In genomic region chr10:69409176-69409495, GRCh38 we compare ENCODE assay signal across 9 cellular contexts. TPM values are rescaled to one million over a fixed set of nuclear protein-coding genes. Genes with fewer than 3 reads are reported as not detected.
DNase-seq lines count a peak whose midpoint lies in the region; ATAC-seq and TF ChIP-seq lines count a peak whose summit lies in the region.
"Had no signal": no experiment of that assay in that cellular context is flagged by ENCODE, and none has a peak within 500 bp of the region (broad histone marks: within the 10 kb centered on the region; RNA-seq: fewer than 3 reads in every experiment).

No MANE protein-coding gene starts in this region.

- H3K27me3 Mint-ChIP-seq in activated CD8-positive, alpha-beta memory T cell treated with anti-CD3 and anti-CD28 coated beads, Interleukin-2, amount 10 ng/mL, durations not matched to agents 7 days and 5 days, result no peaks in the 10 kb centered on the region
- H3K27me3 Mint-ChIP-seq in brain, result no peaks in the 10 kb centered on the region
- no peaks in the 10 kb centered on the region for H3K27me3 Mint-ChIP-seq in type B pancreatic cell

- H3K27me3 ChIP-seq in lung (ENCODE audit: control insufficient read depth, insufficient read depth), result no peaks in the 10 kb centered on the region

- H3K4me1 Mint-ChIP-seq in activated CD8-positive, alpha-beta memory T cell treated with anti-CD3 and anti-CD28 coated beads, Interleukin-2, amount 10 ng/mL, durations not matched to agents 7 days and 5 days, result peaks cover 18% of the 10 kb centered on the region
- H3K4me1 Mint-ChIP-seq in brain (peaks cover 39% of the 10 kb centered on the region), type B pancreatic cell (ENCODE audit: unreplicated experiment) (peaks cover 19% of the 10 kb centered on the region)

- H3K36me3 ChIP-seq in lung (ENCODE audit: control insufficient read depth in 2 of 2, insufficient read depth in 2 of 2, low read length in 2 of 2), result no peaks in the 10 kb centered on the region

- H3K9me3 ChIP-seq in lung (ENCODE audit: control insufficient read depth in 2 of 2, insufficient read depth in 1 of 2, low read length in 1 of 2), result no peaks in the 10 kb centered on the region

- peaks cover 0 to 17% of the 10 kb centered on the region in 2 donors for H3K4me1 ChIP-seq in lung (ENCODE audit: control insufficient read depth in 2 of 2, insufficient read depth in 2 of 2, low read length in 2 of 2)

- peak overlapping the region; percentile 65 to 85 for H3K27ac ChIP-seq in lung (ENCODE audit: low read depth in 1 of 2, low read length in 1 of 2)

- DNase-seq in activated CD8-positive, alpha-beta memory T cell treated with anti-CD3 and anti-CD28 coated beads, Interleukin-2, amount 10 ng/mL, durations not matched to agents 7 days and 5 days, result no peak
- no peak for DNase-seq in activated CD8-positive, alpha-beta memory T cell treated with anti-CD3 and anti-CD28 coated beads, Interleukin-2, amount 50 U/mL, for 48 hours
- DNase-seq in lung (ENCODE audit: low spot score), result no peak
- no peak for DNase-seq in type B pancreatic cell (ENCODE audit: extremely low spot score, unreplicated experiment)
- DNase-seq in stimulated activated naive CD4-positive, alpha-beta T cell (lab: John Stamatoyannopoulos, UW), result no peak
- no peak for DNase-seq in NCI-H187 treated with DMSO at 0.1 percent for 48 hours (lab: John Stamatoyannopoulos, UW)

- no peaks in the 10 kb centered on the region for H3K9me3 Mint-ChIP-seq in activated CD8-positive, alpha-beta memory T cell treated with anti-CD3 and anti-CD28 coated beads, Interleukin-2, amount 10 ng/mL, durations not matched to agents 7 days and 5 days (ENCODE audit: low read depth)
- peaks cover 0 to 3% (median 0%) of the 10 kb centered on the region in 5 experiments for H3K9me3 Mint-ChIP-seq in brain
- no peaks in the 10 kb centered on the region for H3K9me3 Mint-ChIP-seq in type B pancreatic cell

- peaks cover 1% of the 10 kb centered on the region for H3K36me3 Mint-ChIP-seq in activated CD8-positive, alpha-beta memory T cell treated with anti-CD3 and anti-CD28 coated beads, Interleukin-2, amount 10 ng/mL, durations not matched to agents 7 days and 5 days
- H3K36me3 Mint-ChIP-seq in brain, result peaks cover 8% of the 10 kb centered on the region
- H3K36me3 Mint-ChIP-seq in type B pancreatic cell, result peaks cover 5% of the 10 kb centered on the region

- no peak for ATAC-seq in activated CD8-positive, alpha-beta memory T cell treated with anti-CD3 and anti-CD28 coated beads, Interleukin-2, amount 10 ng/mL, durations not matched to agents 7 days and 5 days
- no peak for ATAC-seq in lung (ENCODE audit: insufficient read depth, low FRiP score)
- ATAC-seq in HG03139 (IDR thresholded peaks at IDR 0.05; ENCODE audit: unreplicated experiment), result no peak

- peak overlapping the region; percentile 11 for H3K4me3 ChIP-seq in lung

- H3K27ac Mint-ChIP-seq in activated CD8-positive, alpha-beta memory T cell treated with anti-CD3 and anti-CD28 coated beads, Interleukin-2, amount 10 ng/mL, durations not matched to agents 7 days and 5 days, result peak overlapping the region; percentile 63
- H3K27ac Mint-ChIP-seq in brain, result peak overlapping the region in 1 of 5 experiments; percentile 33
- peak overlapping the region; percentile 72 for H3K27ac Mint-ChIP-seq in type B pancreatic cell

- H3K4me3 Mint-ChIP-seq in activated CD8-positive, alpha-beta memory T cell treated with anti-CD3 and anti-CD28 coated beads, Interleukin-2, amount 10 ng/mL, durations not matched to agents 7 days and 5 days, result no peak overlapping the region
- H3K4me3 Mint-ChIP-seq in brain (peak overlapping the region in 3 of 5 experiments; percentile 73 to 81 (median 80)), type B pancreatic cell (no peak overlapping the region)

- CTCF ChIA-PET in activated CD8-positive, alpha-beta memory T cell treated with anti-CD3 and anti-CD28 coated beads, Interleukin-2, amount 10 ng/mL, durations not matched to agents 7 days and 5 days (lab: Charles Lee), result interaction anchor here (1.0 to 3.0 kb wide), 15 partner anchors 11 to 453 kb away, joined by 4 to 44 read pairs (median 10); partner anchors contain the start of gene DDX21

- WGBS in lung, 2 donors, result 17 to 24% methylated on average over 7 of the region's 7 CpGs

- no peak for TF ChIP-seq CTCF in brain (conservative IDR thresholded peaks at IDR 0.05)
- no peak for TF ChIP-seq CTCF in lung (IDR thresholded peaks at IDR 0.05; ENCODE audit: control extremely low read depth, extremely low read depth)
- TF ChIP-seq CTCF in type B pancreatic cell (conservative IDR thresholded peaks at IDR 0.05), result no peak

RNA-seq across cellular contexts. Expression of gene TACR2, which starts 7.6 kb away (rescaled TPM):
- not detected for total RNA-seq in activated CD8-positive, alpha-beta memory T cell treated with anti-CD3 and anti-CD28 coated beads, Interleukin-2, amount 10 ng/mL, durations not matched to agents 7 days and 5 days
- polyA plus RNA-seq in brain (ENCODE audit: insufficient read depth, low read depth, low replicate concordance) (1.0 TPM), lung (under 1 TPM; 0.42 to 0.57 TPM)
- total RNA-seq in lung (under 1 TPM; 0.28 to 0.83 TPM), type B pancreatic cell (ENCODE audit: low replicate concordance) (not detected in 2 replicates)
- total RNA-seq: left lobe of liver had no signal

RNA-seq across cellular contexts. Expression of gene TSPAN15, which starts 42.1 kb away (rescaled TPM):
- 1 to 10 TPM; 2.5 to 4.2 TPM for total RNA-seq in activated CD8-positive, alpha-beta memory T cell treated with anti-CD3 and anti-CD28 coated beads, Interleukin-2, amount 10 ng/mL, durations not matched to agents 7 days and 5 days
- polyA plus RNA-seq in brain (ENCODE audit: insufficient read depth, low read depth, low replicate concordance), result 38.4 TPM
- total RNA-seq in lung, result 10 to 100 TPM; 44.3 to 63.0 TPM
- 10 to 100 TPM; 47.0 to 68.4 TPM for polyA plus RNA-seq in lung
- total RNA-seq in type B pancreatic cell (ENCODE audit: low replicate concordance), result 19.4 and 19.7 TPM in 2 replicates

Comparison
In these comparisons a context has a peak if more than half of its experiments do, and no peak if none do; other contexts are left out.
1. H3K4me3 Mint-ChIP-seq: peak in brain (3 of 5); none in activated CD8-positive, alpha-beta memory T cell treated with anti-CD3 and anti-CD28 coated beads, Interleukin-2, amount 10 ng/mL, durations not matched to agents 7 days and 5 days (single experiment) and type B pancreatic cell (single experiment).